In genomic region chr20:31475032-31475431, GRCh38 we compare ENCODE assay signal across 10 cellular contexts. TPM values are rescaled to one million over a fixed set of nuclear protein-coding genes. Genes with fewer than 3 reads are reported as not detected.
DNase-seq lines count a peak whose midpoint lies in the region; ATAC-seq and TF ChIP-seq lines count a peak whose summit lies in the region.
"Had no signal": no experiment of that assay in that cellular context is flagged by ENCODE, and none has a peak within 500 bp of the region (broad histone marks: within the 10 kb centered on the region; RNA-seq: fewer than 3 reads in every experiment).

Gene DEFB124 (minus strand): TSS chr20:31475127. CDS start chr20:31473013, 2,114 bp downstream.
Gene REM1 (plus strand): TSS chr20:31475288. CDS start chr20:31476446, 1,158 bp downstream.

- H3K4me3 ChIP-seq in BE2C (ENCODE audit: low read depth, low read length) (no peak within 1 kb of the TSS), right atrium auricular region (peak within 1 kb of the TSS; percentile 53 to 61), rectal smooth muscle tissue (ENCODE audit: low read length) (peak within 1 kb of the TSS; percentile 55)
- H3K4me3 ChIP-seq: BLaER1 had no signal

- peaks cover 41% of the 10 kb centered on the region for H3K27me3 ChIP-seq in BE2C
- H3K27me3 ChIP-seq in right atrium auricular region = no peaks in the 10 kb centered on the region
- no peaks in the 10 kb centered on the region for H3K27me3 ChIP-seq in rectal smooth muscle tissue (ENCODE audit: control insufficient read depth, insufficient read depth, low read length)

- H3K4me1 ChIP-seq in BE2C (no peaks in the 10 kb centered on the region), right atrium auricular region (peaks cover 0 to 14% of the 10 kb centered on the region in 2 donors), rectal smooth muscle tissue (ENCODE audit: control insufficient read depth, insufficient read depth, low read length) (no peaks in the 10 kb centered on the region)
- H3K4me1 ChIP-seq: BLaER1 had no signal

- TF ChIP-seq CTCF in BE2C (IDR thresholded peaks at IDR 0.05; ENCODE audit: low read depth, low read length) (no peak), right atrium auricular region (IDR thresholded peaks at IDR 0.05) (no peak)

- H3K36me3 ChIP-seq in BE2C (no peaks in the 10 kb centered on the region), right atrium auricular region (no peaks in the 10 kb centered on the region), rectal smooth muscle tissue (ENCODE audit: control insufficient read depth, insufficient read depth, low read length) (no peaks in the 10 kb centered on the region)
- H3K36me3 ChIP-seq: BLaER1 had no signal

- peak within 1 kb of the TSS; percentile 51 for H3K9ac ChIP-seq in rectal smooth muscle tissue (ENCODE audit: low read length)
- H3K9ac ChIP-seq: BLaER1 had no signal

- H3K9me3 ChIP-seq in BE2C (no peaks in the 10 kb centered on the region; the same call in 1 of the 2 replicates), right atrium auricular region (no peaks in the 10 kb centered on the region)

- H3K27ac ChIP-seq in right atrium auricular region = peak within 1 kb of the TSS; percentile 81 to 83
- H3K27ac ChIP-seq in rectal smooth muscle tissue (ENCODE audit: low read depth, low read length) = peak within 1 kb of the TSS; percentile 48
- H3K27ac ChIP-seq: BLaER1 had no signal

- DNase-seq in BE2C (peak; percentile 25), right atrium auricular region (ENCODE audit: low spot score) (no peak), HuH-7.5 (ENCODE audit: low spot score) (no peak), 8988T (no peak), DMS79 (lab: John Stamatoyannopoulos, UW) (no peak)

- ATAC-seq in SK-N-SH treated with all-trans-retinoic acid at 6 μM for 48 hours = peak; percentile 84
- no peak for ATAC-seq in GM18907 (IDR thresholded peaks at IDR 0.05; ENCODE audit: unreplicated experiment)

TF ChIP-seq in SK-N-SH treated with all-trans-retinoic acid at 6 μM for 48 hours, 23 proteins besides CTCF, POLR2A, EP300 and RAD21:
- TF ChIP-seq PATZ1 (CRISPR knock-in tag; IDR thresholded peaks at IDR 0.05; ENCODE audit: borderline replicate concordance) (no peak), ZFP3 (CRISPR knock-in tag; IDR thresholded peaks at IDR 0.05) (no peak), ZNF70 (CRISPR knock-in tag; IDR thresholded peaks at IDR 0.05) (no peak), CSRNP3 (CRISPR knock-in tag; IDR thresholded peaks at IDR 0.05) (no peak), ZFP30 (CRISPR knock-in tag; IDR thresholded peaks at IDR 0.05) (no peak), CREB5 (CRISPR knock-in tag; IDR thresholded peaks at IDR 0.05; ENCODE audit: low read depth) (no peak), TSHZ2 (CRISPR knock-in tag; IDR thresholded peaks at IDR 0.05) (no peak), SNAI2 (CRISPR knock-in tag; IDR thresholded peaks at IDR 0.05) (no peak), GLIS3 (CRISPR knock-in tag; IDR thresholded peaks at IDR 0.05) (no peak), ZNF565 (CRISPR knock-in tag; conservative IDR thresholded peaks at IDR 0.05; ENCODE audit: low read depth) (no peak), TOX (CRISPR knock-in tag; IDR thresholded peaks at IDR 0.05; ENCODE audit: borderline replicate concordance) (no peak), CSDC2 (CRISPR knock-in tag; IDR thresholded peaks at IDR 0.05) (no peak), TCF4 (CRISPR knock-in tag; IDR thresholded peaks at IDR 0.05; ENCODE audit: borderline replicate concordance) (no peak), RARB (CRISPR knock-in tag; IDR thresholded peaks at IDR 0.05) (no peak), ARNTL (CRISPR knock-in tag; IDR thresholded peaks at IDR 0.05; ENCODE audit: borderline replicate concordance, low read depth) (no peak), ZNF8 (CRISPR knock-in tag; IDR thresholded peaks at IDR 0.05) (no peak)
TF ChIP-seq in SK-N-SH treated with all-trans-retinoic acid at 6 μM for 48 hours: peak in this region for 0.

RNA-seq across cellular contexts. Expression of gene DEFB124, which starts in this region (rescaled TPM):
- not detected for polyA plus RNA-seq in BE2C (2012; ENCODE audit: insufficient read depth, insufficient read length, low read depth)
- not detected for total RNA-seq in right atrium auricular region
- total RNA-seq: renal cortical epithelial cell had no signal

RNA-seq across cellular contexts. Expression of gene REM1, which starts in this region (rescaled TPM):
- polyA plus RNA-seq in BE2C (2012; ENCODE audit: insufficient read depth, insufficient read length, low read depth) = not detected
- 1 to 10 TPM; 3.0 to 3.1 TPM for total RNA-seq in right atrium auricular region
- total RNA-seq: renal cortical epithelial cell had no signal
